ENCODE assay signal across 11 cellular contexts in the genomic region with DNA sequence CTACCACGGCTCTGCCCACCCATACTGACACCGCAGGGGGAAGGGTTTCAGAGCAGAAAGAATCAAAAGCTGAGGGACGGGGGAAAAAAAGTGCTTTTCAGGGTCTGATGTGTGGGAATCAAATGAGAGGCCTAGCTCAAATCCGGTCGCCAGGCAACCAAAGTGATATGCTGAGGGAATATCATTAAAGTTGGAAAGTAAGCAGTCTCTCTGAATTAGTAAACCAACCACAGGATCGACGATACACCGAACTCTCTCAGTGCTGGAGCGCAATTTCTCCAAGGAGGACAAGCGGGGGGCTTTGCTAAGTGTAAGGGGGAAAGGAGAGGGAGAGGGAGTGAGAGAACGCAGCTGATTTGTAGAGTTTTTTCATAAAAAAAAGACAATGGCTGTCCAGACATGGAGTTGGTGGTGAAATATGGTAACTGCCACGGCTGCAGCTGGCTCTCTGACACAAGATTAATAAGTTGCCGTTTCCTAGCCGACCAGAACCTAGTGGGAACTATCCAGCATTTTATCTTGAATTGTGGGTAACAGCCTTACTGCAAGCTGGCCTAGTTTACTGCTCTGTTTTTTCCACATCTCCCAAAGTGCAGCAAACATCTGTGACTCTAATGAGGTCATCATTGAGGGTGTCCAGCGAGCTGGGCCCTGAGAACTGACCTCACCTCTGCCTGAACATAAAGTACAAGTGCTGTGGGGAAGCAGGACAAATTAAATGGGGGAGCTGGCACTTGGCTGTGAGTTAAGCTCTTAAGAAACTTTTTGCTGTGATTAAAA.
A peak's percentile ranks its signal among the peaks of the same experiment; 100 is the strongest.
DNase-seq lines count a peak whose midpoint lies in the region; ATAC-seq, FAIRE-seq and TF ChIP-seq lines count a peak whose summit lies in the region.
"Had no signal": no experiment of that assay in that cellular context is flagged by ENCODE, and none has a peak within 500 bp of the region (broad histone marks: within the 10 kb centered on the region; RNA-seq: fewer than 3 reads in every experiment).

No MANE protein-coding gene starts in this region.

- H3K4me3 ChIP-seq in endothelial cell of umbilical vein (replicated peaks in 1 of 3; ENCODE audit: insufficient read depth in 1 of 3, low read depth in 1 of 3, low read length in 3 of 3) (no peak overlapping the region), lower lobe of right lung (no peak overlapping the region), smooth muscle cell (no peak overlapping the region), thyroid gland (replicated peaks in 1 of 3) (no peak overlapping the region)

- peak; percentile 66 to 73 for ATAC-seq in lower lobe of right lung

- H3K9ac ChIP-seq in endothelial cell of umbilical vein (replicated peaks; ENCODE audit: extremely low read depth, insufficient read depth, low read length): no peak overlapping the region
- H3K9ac ChIP-seq in smooth muscle cell (ENCODE audit: low read depth): no peak overlapping the region
- H3K9ac ChIP-seq: KMS-11 had no signal

- FAIRE-seq in endothelial cell of umbilical vein (lab: Jason Lieb, UNC) (no peak), D721Med (lab: Jason Lieb, UNC) (no peak)
- FAIRE-seq: colon had no signal

- H3K9me1 ChIP-seq in endothelial cell of umbilical vein (replicated peaks; ENCODE audit: control insufficient read depth, extremely low read depth, insufficient read depth, low read length): no peaks in the 10 kb centered on the region

- intact Hi-C loops in endothelial cell of umbilical vein (cut with micrococcal nuclease): no loop called here
- intact Hi-C loops in lower lobe of right lung (cut with DNase I): no loop called here
- intact Hi-C loops in thyroid gland (cut with DNase I): no loop called here

- H3K9me3 ChIP-seq in endothelial cell of umbilical vein (replicated peaks; ENCODE audit: control insufficient read depth, insufficient read depth, low read length) (no peaks in the 10 kb centered on the region), lower lobe of right lung (no peaks in the 10 kb centered on the region), smooth muscle cell (replicated peaks; ENCODE audit: low read depth) (no peaks in the 10 kb centered on the region), thyroid gland (no peaks in the 10 kb centered on the region)

- 69% methylated on average over 15 of the region's 15 CpGs for whole genome bisulfite sequencing in smooth muscle cell (ENCODE audit: low lambda C conversion rate)
- WGBS in thyroid gland, 2 donors: 66 to 70% methylated on average over 15 of the region's 15 CpGs

- TF ChIP-seq CTCF in endothelial cell of umbilical vein (IDR thresholded peaks at IDR 0.05; ENCODE audit: extremely low read depth in 1 of 2, insufficient read depth in 1 of 2, low read depth in 1 of 2, low read length in 2 of 2) (no peak), lower lobe of right lung (IDR thresholded peaks at IDR 0.05) (no peak), smooth muscle cell (IDR thresholded peaks at IDR 0.05; ENCODE audit: borderline replicate concordance, insufficient read depth, poor library complexity, severe bottlenecking) (no peak), thyroid gland (IDR thresholded peaks at IDR 0.05) (no peak), D721Med (IDR thresholded peaks at IDR 0.05; ENCODE audit: insufficient read depth, missing control alignments) (no peak)

- H4K20me1 ChIP-seq in endothelial cell of umbilical vein (replicated peaks; ENCODE audit: control insufficient read depth, extremely low read depth, insufficient read depth, low read length) (no peaks in the 10 kb centered on the region), smooth muscle cell (ENCODE audit: low read depth) (no peaks in the 10 kb centered on the region)

- H3K4me2 ChIP-seq in endothelial cell of umbilical vein (ENCODE audit: insufficient read depth, low read length) (no peak overlapping the region), smooth muscle cell (no peak overlapping the region)
- H3K4me2 ChIP-seq: KMS-11 had no signal

- H3K27me3 ChIP-seq in endothelial cell of umbilical vein (ENCODE audit: control insufficient read depth in 2 of 2, insufficient read depth in 2 of 2, low read length in 2 of 2): no peaks in the 10 kb centered on the region
- no peaks in the 10 kb centered on the region for H3K27me3 ChIP-seq in lower lobe of right lung (ENCODE audit: low read depth)
- H3K27me3 ChIP-seq in smooth muscle cell (ENCODE audit: low read depth): no peaks in the 10 kb centered on the region
- no peaks in the 10 kb centered on the region for H3K27me3 ChIP-seq in thyroid gland

- BruUV-seq in endothelial cell of umbilical vein (replicated peaks; lab: Mats Ljungman, UMichigan): no TSS peak

- TF ChIP-seq POLR2A in endothelial cell of umbilical vein (IDR thresholded peaks at IDR 0.05; ENCODE audit: low read depth, low read length) (no peak), thyroid gland (IDR thresholded peaks at IDR 0.05) (no peak)

- no peak overlapping the region for H2AFZ ChIP-seq in endothelial cell of umbilical vein (ENCODE audit: low read depth, low read length)
- H2AFZ ChIP-seq in smooth muscle cell (ENCODE audit: low read depth): peak overlapping the region; percentile 28

- H3K27ac ChIP-seq in endothelial cell of umbilical vein (ENCODE audit: insufficient read depth, low read depth, low read length) (no peak overlapping the region), lower lobe of right lung (no peak overlapping the region), smooth muscle cell (ENCODE audit: low read depth) (peak overlapping the region; percentile 53), thyroid gland (no peak overlapping the region)
- H3K27ac ChIP-seq: KMS-11 had no signal

- peak; percentile 17 for DNase-seq in NCI-H774 (lab: John Stamatoyannopoulos, UW)
- peak; percentile 3 for DNase-seq in endothelial cell of umbilical vein (ENCODE audit: low read depth, low spot score)
- no peak for DNase-seq in lower lobe of right lung
- DNase-seq in smooth muscle cell (lab: John Stamatoyannopoulos, UW; ENCODE audit: unreplicated experiment): no peak
- DNase-seq in DMS53 treated with DMSO at 0.1 percent for 48 hours (lab: John Stamatoyannopoulos, UW; ENCODE audit: unreplicated experiment): no peak
- DNase-seq in thyroid gland: no peak
- DNase-seq in NCI-H748 treated with DMSO at 0.1 percent for 48 hours (lab: John Stamatoyannopoulos, UW): no peak
- no peak for DNase-seq in D721Med (ENCODE audit: insufficient read length, low spot score)
- DNase-seq: activated CD4-positive, alpha-beta T cell treated with anti-CD3 and anti-CD28 coated beads, Interleukin-2, amount 50 U/mL, for 4 hours had no signal

- H3K4me1 ChIP-seq in endothelial cell of umbilical vein (ENCODE audit: control insufficient read depth, extremely low read depth, insufficient read depth, low read length): no peaks in the 10 kb centered on the region
- H3K4me1 ChIP-seq in lower lobe of right lung: no peaks in the 10 kb centered on the region
- H3K4me1 ChIP-seq in smooth muscle cell (ENCODE audit: low read depth): peaks cover 39% of the 10 kb centered on the region
- H3K4me1 ChIP-seq in thyroid gland: no peaks in the 10 kb centered on the region

- no peaks in the 10 kb centered on the region for H3F3A ChIP-seq in smooth muscle cell (ENCODE audit: low read depth)

- no peaks in the 10 kb centered on the region for H3K36me3 ChIP-seq in endothelial cell of umbilical vein (ENCODE audit: control insufficient read depth in 2 of 2, extremely low read depth in 1 of 2, insufficient read depth in 2 of 2, low read length in 2 of 2)
- H3K36me3 ChIP-seq in lower lobe of right lung: no peaks in the 10 kb centered on the region
- H3K36me3 ChIP-seq in smooth muscle cell (ENCODE audit: low read depth): no peaks in the 10 kb centered on the region
- no peaks in the 10 kb centered on the region for H3K36me3 ChIP-seq in thyroid gland

- POLR2A ChIA-PET in endothelial cell of umbilical vein (lab: Charles Lee): no interaction called here

- H3K79me2 ChIP-seq in endothelial cell of umbilical vein (ENCODE audit: control insufficient read depth, insufficient read depth, low read length): no peaks in the 10 kb centered on the region
- no peaks in the 10 kb centered on the region for H3K79me2 ChIP-seq in smooth muscle cell (ENCODE audit: low read depth)

- dilution Hi-C loops in endothelial cell of umbilical vein (cut with MboI; ENCODE audit: extremely low pct_ligation_motif_present, low sequenced_read_pairs): no loop called here

- CTCF ChIA-PET in endothelial cell of umbilical vein (lab: Charles Lee): interaction anchor here (0.9 kb wide), 1 partner anchor 1032 kb away, joined by 3 read pairs; no protein-coding TSS in a partner anchor

TF ChIP-seq in endothelial cell of umbilical vein, 7 proteins besides CTCF, POLR2A, EP300 and RAD21:
- TF ChIP-seq JUN (IDR thresholded peaks at IDR 0.05; ENCODE audit: borderline replicate concordance, insufficient read depth, insufficient read length, low read depth) (no peak), FOS (IDR thresholded peaks at IDR 0.05; ENCODE audit: borderline replicate concordance, insufficient read depth, low read length) (no peak), MAX (IDR thresholded peaks at IDR 0.05; ENCODE audit: insufficient read depth, insufficient read length) (no peak), EZH2 (IDR thresholded peaks at IDR 0.05; ENCODE audit: borderline replicate concordance, low read depth, low read length, severe bottlenecking) (no peak), MYC (IDR thresholded peaks at IDR 0.05; ENCODE audit: low read depth, low read length) (no peak), POLR2AphosphoS5 (IDR thresholded peaks at IDR 0.05; ENCODE audit: insufficient read depth, low read depth, low read length) (no peak)

Comparison
In these comparisons a context has a peak if more than half of its experiments do, and no peak if none do; other contexts are left out.
1. DNase-seq: peak in NCI-H774 (single experiment) and endothelial cell of umbilical vein (single experiment); none in lower lobe of right lung (single experiment), smooth muscle cell (single experiment), DMS53 treated with DMSO at 0.1 percent for 48 hours (single experiment), thyroid gland (0 of 2), NCI-H748 treated with DMSO at 0.1 percent for 48 hours (single experiment) and D721Med (single experiment).